Comparison of ENCODE assay signal across 19 cellular contexts in the genomic region with DNA sequence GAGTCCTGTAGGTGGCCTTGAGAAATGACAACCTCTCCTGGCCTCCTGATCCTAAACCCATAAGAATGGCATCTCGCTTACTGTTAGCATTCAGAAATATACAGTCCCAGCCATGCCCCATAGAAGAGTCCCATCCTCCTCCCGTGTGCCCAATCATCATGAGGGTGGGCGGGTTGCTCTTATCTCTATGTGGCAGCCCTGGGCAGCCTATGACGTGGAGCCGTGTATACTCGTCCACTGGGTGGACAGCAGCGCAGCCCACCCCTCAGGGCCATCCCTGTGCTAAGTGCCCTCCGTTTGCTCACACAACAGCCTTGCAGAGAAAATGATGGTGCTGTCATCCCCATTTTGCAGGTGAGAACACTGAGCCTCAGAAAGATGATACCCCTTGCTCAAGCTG.
"Had no signal": no experiment of that assay in that cellular context is flagged by ENCODE, and none has a peak within 500 bp of the region (broad histone marks: within the 10 kb centered on the region; RNA-seq: fewer than 3 reads in every experiment).

No MANE protein-coding gene starts in this region.

- H3K4me3 Mint-ChIP-seq: dendritic cell treated with granulocyte-macrophage colony-stimulating factor and Interleukin-4, amounts not matched to agents 40 ng/mL and 50 ng/mL, for 4 days; natural killer cell treated with Interleukin-12 subunit alpha and Interleukin-12 subunit beta and Interleukin-15 and Interleukin-18, amount 100 ng/mL, for 72 hours; type B pancreatic cell had no signal

- ATAC-seq: foreskin keratinocyte; left colon; left ventricle myocardium superior; natural killer cell treated with Interleukin-12 subunit alpha and Interleukin-12 subunit beta and Interleukin-15 and Interleukin-18, amount 100 ng/mL, for 72 hours had no signal

- H3K27ac Mint-ChIP-seq: dendritic cell treated with granulocyte-macrophage colony-stimulating factor and Interleukin-4, amounts not matched to agents 40 ng/mL and 50 ng/mL, for 4 days; natural killer cell treated with Interleukin-12 subunit alpha and Interleukin-12 subunit beta and Interleukin-15 and Interleukin-18, amount 100 ng/mL, for 72 hours; type B pancreatic cell had no signal

- H3K36me3 Mint-ChIP-seq: natural killer cell treated with Interleukin-12 subunit alpha and Interleukin-12 subunit beta and Interleukin-15 and Interleukin-18, amount 100 ng/mL, for 72 hours; type B pancreatic cell had no signal

- DNase-seq: foreskin keratinocyte; kidney; left colon; left ventricle myocardium superior; mesenchymal stem cell; midbrain; sigmoid colon; stimulated activated CD4-positive, alpha-beta T cell treated with anti-CD3 and anti-CD28 coated beads, Interleukin-2, amount 100 ng/mL, for 24 hours; stimulated activated CD4-positive, alpha-beta T cell treated with anti-CD3 and anti-CD28 coated beads, Interleukin-4, amount 100 ng/mL, for 4 hours; stimulated activated naive CD4-positive, alpha-beta T cell; stomach; thyroid gland had no signal

- H3K36me3 ChIP-seq: neutrophil, sigmoid colon, stomach, thyroid gland had no signal

- H3K9me3 Mint-ChIP-seq: dendritic cell treated with granulocyte-macrophage colony-stimulating factor and Interleukin-4, amounts not matched to agents 40 ng/mL and 50 ng/mL, for 4 days; natural killer cell treated with Interleukin-12 subunit alpha and Interleukin-12 subunit beta and Interleukin-15 and Interleukin-18, amount 100 ng/mL, for 72 hours; type B pancreatic cell had no signal

- H3K27me3 ChIP-seq: foreskin keratinocyte, sigmoid colon, thyroid gland had no signal

- H3K9me3 ChIP-seq: neutrophil, sigmoid colon, stomach, thyroid gland had no signal

- H3K27ac ChIP-seq: foreskin keratinocyte, hepatocyte, neutrophil, sigmoid colon, skin epidermis, stomach, thyroid gland had no signal

- H3K4me3 ChIP-seq: hepatocyte, lung, sigmoid colon, skin epidermis, stomach, thyroid gland had no signal
